In genomic region chr9:80382523-80382922, GRCh38 we compare ENCODE assay signal across 1 cellular context.
TF ChIP-seq lines count a peak whose summit lies in the region.

No MANE protein-coding gene starts in this region.

TF ChIP-seq in HepG2, 621 proteins besides CTCF, POLR2A, EP300 and RAD21 (continued from another document):
- TF ChIP-seq, protein P1, sequence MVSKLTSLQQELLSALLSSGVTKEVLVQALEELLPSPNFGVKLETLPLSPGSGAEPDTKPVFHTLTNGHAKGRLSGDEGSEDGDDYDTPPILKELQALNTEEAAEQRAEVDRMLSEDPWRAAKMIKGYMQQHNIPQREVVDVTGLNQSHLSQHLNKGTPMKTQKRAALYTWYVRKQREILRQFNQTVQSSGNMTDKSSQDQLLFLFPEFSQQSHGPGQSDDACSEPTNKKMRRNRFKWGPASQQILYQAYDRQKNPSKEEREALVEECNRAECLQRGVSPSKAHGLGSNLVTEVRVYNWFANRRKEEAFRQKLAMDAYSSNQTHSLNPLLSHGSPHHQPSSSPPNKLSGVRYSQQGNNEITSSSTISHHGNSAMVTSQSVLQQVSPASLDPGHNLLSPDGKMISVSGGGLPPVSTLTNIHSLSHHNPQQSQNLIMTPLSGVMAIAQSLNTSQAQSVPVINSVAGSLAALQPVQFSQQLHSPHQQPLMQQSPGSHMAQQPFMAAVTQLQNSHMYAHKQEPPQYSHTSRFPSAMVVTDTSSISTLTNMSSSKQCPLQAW (CRISPR knock-in tag; IDR thresholded peaks at IDR 0.05): no peak
- TF ChIP-seq EEA1 (CRISPR knock-in tag; IDR thresholded peaks at IDR 0.05; ENCODE audit: borderline replicate concordance) (no peak), SNRNP70 (IDR thresholded peaks at IDR 0.05; ENCODE audit: low read depth, low read length) (no peak), MXD1 (CRISPR knock-in tag; IDR thresholded peaks at IDR 0.05) (no peak), SP140L (CRISPR knock-in tag; IDR thresholded peaks at IDR 0.05; ENCODE audit: borderline replicate concordance) (no peak), SAP130 (CRISPR knock-in tag; IDR thresholded peaks at IDR 0.05; ENCODE audit: low read depth) (no peak), FOXM1 (CRISPR knock-in tag; IDR thresholded peaks at IDR 0.05) (no peak), ZNF674 (CRISPR knock-in tag; IDR thresholded peaks at IDR 0.05; ENCODE audit: low read depth) (no peak), PCBP2 (optimal IDR thresholded peaks at IDR 0.05; ENCODE audit: low read depth, low read length, poor library complexity, severe bottlenecking) (no peak), SALL2 (CRISPR knock-in tag; IDR thresholded peaks at IDR 0.05) (no peak), ZNF616 (CRISPR knock-in tag; IDR thresholded peaks at IDR 0.05; ENCODE audit: low read depth) (no peak), NBN (conservative IDR thresholded peaks at IDR 0.05) (no peak)
- TF ChIP-seq, protein P2, sequence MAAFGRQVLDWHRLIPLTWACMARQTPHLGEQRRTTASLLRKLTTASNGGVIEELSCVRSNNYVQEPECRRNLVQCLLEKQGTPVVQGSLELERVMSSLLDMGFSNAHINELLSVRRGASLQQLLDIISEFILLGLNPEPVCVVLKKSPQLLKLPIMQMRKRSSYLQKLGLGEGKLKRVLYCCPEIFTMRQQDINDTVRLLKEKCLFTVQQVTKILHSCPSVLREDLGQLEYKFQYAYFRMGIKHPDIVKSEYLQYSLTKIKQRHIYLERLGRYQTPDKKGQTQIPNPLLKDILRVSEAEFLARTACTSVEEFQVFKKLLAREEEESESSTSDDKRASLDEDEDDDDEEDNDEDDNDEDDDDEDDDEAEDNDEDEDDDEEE (CRISPR knock-in tag; IDR thresholded peaks at IDR 0.05): no peak
